Comparison of ENCODE assay signal across 7 cellular contexts in genomic region chr15:85200215-85200614, GRCh38.
DNase-seq lines count a peak whose midpoint lies in the region; ATAC-seq, FAIRE-seq and TF ChIP-seq lines count a peak whose summit lies in the region.
"Not testable (repeated sequence)": the region's sequence is repeated elsewhere in the genome, so short reads cannot be mapped to it uniquely, and the experiment has no call there.

No MANE protein-coding gene starts in this region.

- not testable (repeated sequence) for H3K36me3 ChIP-seq in pancreas

- WGBS in pancreas, 2 donors = 0% methylated on average over 1 of the region's 9 CpGs; no CpG with 5 or more reads in 1 of the 2 donors

- H3K4me1 Mint-ChIP-seq in activated CD8-positive, alpha-beta memory T cell treated with anti-CD3 and anti-CD28 coated beads, Interleukin-2, amount 10 ng/mL, durations not matched to agents 7 days and 5 days = not testable (repeated sequence)

- H3K27me3 ChIP-seq in pancreas = not testable (repeated sequence)

- H3K27me3 Mint-ChIP-seq in activated CD8-positive, alpha-beta memory T cell treated with anti-CD3 and anti-CD28 coated beads, Interleukin-2, amount 10 ng/mL, durations not matched to agents 7 days and 5 days = not testable (repeated sequence)

- CTCF ChIA-PET in activated CD8-positive, alpha-beta memory T cell treated with anti-CD3 and anti-CD28 coated beads, Interleukin-2, amount 10 ng/mL, durations not matched to agents 7 days and 5 days (lab: Charles Lee) = not testable (repeated sequence)

- H3K9me3 ChIP-seq in pancreas = not testable (repeated sequence)

- ATAC-seq in GM19025 (IDR thresholded peaks at IDR 0.05; ENCODE audit: low read depth, unreplicated experiment) = peak; percentile 91
- peak; percentile 97 for ATAC-seq in GM21529 (IDR thresholded peaks at IDR 0.05; ENCODE audit: unreplicated experiment)
- peak; percentile 62 for ATAC-seq in HG02970 (IDR thresholded peaks at IDR 0.05; ENCODE audit: low FRiP score, unreplicated experiment)
- peak; percentile 91 for ATAC-seq in HG03457 (IDR thresholded peaks at IDR 0.05; ENCODE audit: unreplicated experiment)
- ATAC-seq in activated CD8-positive, alpha-beta memory T cell treated with anti-CD3 and anti-CD28 coated beads, Interleukin-2, amount 10 ng/mL, durations not matched to agents 7 days and 5 days = peak; percentile 97
- ATAC-seq in left ventricle myocardium superior = peak; percentile 89
- ATAC-seq in pancreas = peak; percentile 82 to 99 (median 97)

- not testable (repeated sequence) for H3K27ac Mint-ChIP-seq in activated CD8-positive, alpha-beta memory T cell treated with anti-CD3 and anti-CD28 coated beads, Interleukin-2, amount 10 ng/mL, durations not matched to agents 7 days and 5 days

- not testable (repeated sequence) for H3K27ac ChIP-seq in pancreas

- H3K4me1 ChIP-seq in pancreas = not testable (repeated sequence)

- not testable (repeated sequence) for TF ChIP-seq CTCF in pancreas (IDR thresholded peaks at IDR 0.05)

- H3K4me3 ChIP-seq in pancreas = not testable (repeated sequence)

- not testable (repeated sequence) for H3K4me3 Mint-ChIP-seq in activated CD8-positive, alpha-beta memory T cell treated with anti-CD3 and anti-CD28 coated beads, Interleukin-2, amount 10 ng/mL, durations not matched to agents 7 days and 5 days

- not testable (repeated sequence) for DNase-seq in activated CD8-positive, alpha-beta memory T cell treated with anti-CD3 and anti-CD28 coated beads, Interleukin-2, amount 10 ng/mL, durations not matched to agents 7 days and 5 days; left ventricle myocardium superior; pancreas

- FAIRE-seq in pancreas (lab: Jason Lieb, UNC) = not testable (repeated sequence)

- intact Hi-C loops in left ventricle myocardium superior (cut with micrococcal nuclease); pancreas (cut with DNase I): not testable (repeated sequence)

- not testable (repeated sequence) for H3K9me3 Mint-ChIP-seq in activated CD8-positive, alpha-beta memory T cell treated with anti-CD3 and anti-CD28 coated beads, Interleukin-2, amount 10 ng/mL, durations not matched to agents 7 days and 5 days (ENCODE audit: low read depth)

- not testable (repeated sequence) for H3K36me3 Mint-ChIP-seq in activated CD8-positive, alpha-beta memory T cell treated with anti-CD3 and anti-CD28 coated beads, Interleukin-2, amount 10 ng/mL, durations not matched to agents 7 days and 5 days
